25 cellular contexts compared by ENCODE assay signal in genomic region chr3:168696119-168696518, GRCh38.
"Had no signal": no experiment of that assay in that cellular context is flagged by ENCODE, and none has a peak within 500 bp of the region (broad histone marks: within the 10 kb centered on the region; RNA-seq: fewer than 3 reads in every experiment).

No MANE protein-coding gene starts in this region.

- H3K9ac ChIP-seq: neural progenitor cell, parathyroid adenoma had no signal

- H3K79me2 ChIP-seq: parathyroid adenoma had no signal

- H3K27ac ChIP-seq: neural progenitor cell, ovary, parathyroid adenoma, psoas muscle, right lobe of liver, sigmoid colon, stomach, thoracic aorta, thyroid gland, tibial nerve, upper lobe of left lung, uterus had no signal

- ATAC-seq: natural killer cell; psoas muscle; right cardiac atrium; right lobe of liver; stimulated activated effector memory CD8-positive, alpha-beta T cell treated with anti-CD3 and anti-CD28 coated beads, Interleukin-12 subunit alpha, Interleukin-12 subunit beta, amount 100 ng/mL, for 72 hours; stimulated activated naive B cell treated with anti-CD40 and anti-IgM and Interleukin-4, amounts not matched to agents 10 μg/mL and 1 μg/mL and 100 μg/mL, for 72 hours had no signal

- H3K9me3 ChIP-seq: ovary, psoas muscle, right lobe of liver, sigmoid colon, thoracic aorta, thyroid gland, upper lobe of left lung, uterus had no signal

- H3K4me3 ChIP-seq: neural progenitor cell, ovary, psoas muscle, right lobe of liver, sigmoid colon, stomach, thoracic aorta, thyroid gland, tibial nerve, upper lobe of left lung, uterus had no signal

- H3K4me2 ChIP-seq: neural progenitor cell had no signal

- H2AFZ ChIP-seq: neural progenitor cell, parathyroid adenoma had no signal

- H3K4me1 ChIP-seq: parathyroid adenoma, psoas muscle, right lobe of liver, sigmoid colon, stomach, thyroid gland, tibial nerve, upper lobe of left lung, uterus had no signal

- DNase-seq: natural killer cell; occipital lobe; ovary; posterior cingulate gyrus; psoas muscle; right cardiac atrium; right lobe of liver; sigmoid colon; small intestine; stimulated activated CD4-positive, alpha-beta T cell treated with anti-CD3 and anti-CD28 coated beads, Interleukin-15, amount 100 ng/mL, for 24 hours; stimulated activated CD4-positive, alpha-beta T cell treated with anti-CD3 and anti-CD28 coated beads, Interleukin-2, amount 100 ng/mL, for 24 hours; stimulated activated CD4-positive, alpha-beta T cell treated with anti-CD3 and anti-CD28 coated beads, Interleukin-2, amount 100 ng/mL, for 48 hours; stimulated activated CD4-positive, alpha-beta T cell treated with anti-CD3 and anti-CD28 coated beads, Interleukin-4, amount 100 ng/mL, for 24 hours; stimulated activated naive B cell treated with anti-CD40 and anti-IgM and Interleukin-4, amounts not matched to agents 10 μg/mL and 1 μg/mL and 100 μg/mL, for 72 hours; stimulated activated naive CD4-positive, alpha-beta T cell treated with Interleukin-2 at 50 U/mL for 16 hours; stomach; thyroid gland; trophoblast cell; upper lobe of left lung; uterus had no signal

- H3K36me3 ChIP-seq: neural progenitor cell, ovary, right lobe of liver, sigmoid colon, stomach, thoracic aorta, thyroid gland, tibial nerve, upper lobe of left lung, uterus had no signal

- H3K27me3 ChIP-seq: neural progenitor cell, ovary, right lobe of liver, sigmoid colon, stomach, thyroid gland, tibial nerve, upper lobe of left lung, uterus had no signal
